Comparison of ENCODE assay signal across 8 cellular contexts in genomic region chr7:130901209-130901783, GRCh38.
DNase-seq lines count a peak whose midpoint lies in the region; ATAC-seq and FAIRE-seq lines count a peak whose summit lies in the region.

No MANE protein-coding gene starts in this region.

- H3K36me3 Mint-ChIP-seq in effector memory CD8-positive, alpha-beta T cell (ENCODE audit: insufficient read depth), result peaks cover 99% of the 10 kb centered on the region

- peak overlapping the region; percentile 77 to 94 for H3K27ac Mint-ChIP-seq in effector memory CD8-positive, alpha-beta T cell

- H3K4me3 ChIP-seq in muscle layer of duodenum (ENCODE audit: low read depth in 1 of 2, low read length in 2 of 2), result no peak overlapping the region

- peak overlapping the region; percentile 32 for H3K4me3 Mint-ChIP-seq in effector memory CD8-positive, alpha-beta T cell

- FAIRE-seq in RCC 7860 (lab: Jason Lieb, UNC), result peak; percentile 21

- peak overlapping the region; percentile 85 for H3K27ac ChIP-seq in muscle layer of duodenum (ENCODE audit: low read length)

- no peaks in the 10 kb centered on the region for H3K27me3 ChIP-seq in muscle layer of duodenum (ENCODE audit: low read depth, low read length)

- peaks cover 0 to 28% of the 10 kb centered on the region in 2 donors for H3K36me3 ChIP-seq in muscle layer of duodenum (ENCODE audit: control insufficient read depth in 1 of 2, insufficient read depth in 2 of 2, low read length in 2 of 2)

- ATAC-seq in effector memory CD8-positive, alpha-beta T cell (replicated peaks), result no peak
- ATAC-seq in HG03432 (IDR thresholded peaks at IDR 0.05; ENCODE audit: unreplicated experiment) (no peak), GM19455 (IDR thresholded peaks at IDR 0.05; ENCODE audit: unreplicated experiment) (no peak), GM18909 (IDR thresholded peaks at IDR 0.05; ENCODE audit: poor library complexity, unreplicated experiment) (no peak)

- H3K4me1 Mint-ChIP-seq in effector memory CD8-positive, alpha-beta T cell (ENCODE audit: low read depth in 2 of 2), result peaks cover 62 to 66% of the 10 kb centered on the region in 2 donors

- peaks cover 16 to 17% of the 10 kb centered on the region in 2 donors for H3K4me1 ChIP-seq in muscle layer of duodenum (ENCODE audit: control insufficient read depth in 1 of 2, insufficient read depth in 2 of 2, low read length in 2 of 2)

- DNase-seq in DMS 273 (lab: John Stamatoyannopoulos, UW; ENCODE audit: unreplicated experiment) (peak; percentile 83), RCC 7860 (ENCODE audit: low spot score) (peak; percentile 87), pons (ENCODE audit: low spot score) (no peak)
- DNase-seq in effector memory CD8-positive, alpha-beta T cell, result no peak

- H3K27me3 Mint-ChIP-seq in effector memory CD8-positive, alpha-beta T cell, result no peaks in the 10 kb centered on the region

- H3K9me3 ChIP-seq in muscle layer of duodenum (ENCODE audit: control insufficient read depth in 1 of 2, low read length in 2 of 2), result no peaks in the 10 kb centered on the region

- H3K9me3 Mint-ChIP-seq in effector memory CD8-positive, alpha-beta T cell, result no peaks in the 10 kb centered on the region

Comparison
In these comparisons a context has a peak if more than half of its experiments do, and no peak if none do; other contexts are left out.
1. DNase-seq: peak in DMS 273 (single experiment) and RCC 7860 (single experiment); none in effector memory CD8-positive, alpha-beta T cell (0 of 3) and pons (single experiment).